In the genomic region with DNA sequence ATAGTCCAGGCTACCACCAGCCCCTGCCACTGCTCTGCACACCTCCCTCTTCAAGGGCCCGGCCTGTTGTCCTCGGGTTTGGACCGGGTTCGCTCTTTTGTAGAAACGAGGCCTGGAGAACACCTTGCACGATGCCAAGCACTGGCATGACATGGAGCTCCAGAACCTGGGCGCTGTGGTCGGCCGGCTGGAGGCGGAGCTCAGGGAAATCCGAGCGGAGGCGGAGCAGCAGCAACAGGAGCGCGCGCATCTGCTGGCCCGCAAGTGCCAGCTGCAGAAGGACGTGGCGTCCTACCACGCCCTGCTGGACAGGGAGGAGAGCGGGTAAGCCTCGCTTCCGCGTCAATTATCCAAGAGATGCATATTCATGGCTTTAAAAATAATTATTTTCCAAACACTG, we compare ENCODE assay signal across 14 cellular contexts.
DNase-seq lines count a peak whose midpoint lies in the region; ATAC-seq, FAIRE-seq and TF ChIP-seq lines count a peak whose summit lies in the region.
"Had no signal": no experiment of that assay in that cellular context is flagged by ENCODE, and none has a peak within 500 bp of the region (broad histone marks: within the 10 kb centered on the region; RNA-seq: fewer than 3 reads in every experiment).

No MANE protein-coding gene starts in this region.

- H3K27ac ChIP-seq in DOHH2 (ENCODE audit: low read depth, low read length), result peak overlapping the region; percentile 97
- H3K27ac ChIP-seq in colonic mucosa, result no peak overlapping the region
- H3K27ac ChIP-seq: hepatocyte, skin epidermis, vagina had no signal

- H3K36me3 ChIP-seq in DOHH2 (ENCODE audit: control insufficient read depth, low read length), result peaks cover 45% of the 10 kb centered on the region
- H3K36me3 ChIP-seq in colonic mucosa, result no peaks in the 10 kb centered on the region
- no peaks in the 10 kb centered on the region for H3K36me3 ChIP-seq in mucosa of descending colon (ENCODE audit: low read depth)
- H3K36me3 ChIP-seq: vagina had no signal

- intact Hi-C loops in colonic mucosa (cut with DNase I), result no loop called here
- intact Hi-C loops in mucosa of descending colon (cut with DNase I, micrococcal nuclease), result no loop called here

- ATAC-seq in mucosa of descending colon (peak; percentile 77), HG03565 (IDR thresholded peaks at IDR 0.05; ENCODE audit: unreplicated experiment) (no peak)
- ATAC-seq: activated CD8-positive, alpha-beta memory T cell treated with anti-CD3 and anti-CD28 coated beads, Interleukin-2, amount 10 ng/mL, durations not matched to agents 7 days and 5 days had no signal

- no peaks in the 10 kb centered on the region for H3K9me2 ChIP-seq in DOHH2 (replicated peaks; ENCODE audit: control insufficient read depth, low read length)

- no peak for FAIRE-seq in D721Med (lab: Jason Lieb, UNC)

- H3K9ac ChIP-seq in colonic mucosa (ENCODE audit: low read depth in 2 of 2, low read length in 2 of 2), result no peak overlapping the region

- no peaks in the 10 kb centered on the region for H3K27me3 ChIP-seq in DOHH2 (ENCODE audit: control insufficient read depth, low read length)
- H3K27me3 ChIP-seq in colonic mucosa, result no peaks in the 10 kb centered on the region
- H3K27me3 ChIP-seq: hepatocyte, vagina had no signal

- H3K9me3 ChIP-seq in DOHH2 (ENCODE audit: control insufficient read depth, insufficient read depth, low read length), result no peaks in the 10 kb centered on the region
- H3K9me3 ChIP-seq in colonic mucosa, result no peaks in the 10 kb centered on the region
- H3K9me3 ChIP-seq in mucosa of descending colon, result no peaks in the 10 kb centered on the region
- H3K9me3 ChIP-seq: vagina had no signal

- H3K4me3 ChIP-seq in DOHH2 (ENCODE audit: low read length) (peak overlapping the region; percentile 54), colonic mucosa (no peak overlapping the region), mucosa of descending colon (no peak overlapping the region)
- H3K4me3 ChIP-seq: hepatocyte, vagina had no signal

- H3K79me2 ChIP-seq in DOHH2 (ENCODE audit: control insufficient read depth, low read length), result peaks cover 74% of the 10 kb centered on the region
- H3K79me2 ChIP-seq: hepatocyte had no signal

- peak overlapping the region; percentile 95 for H3K4me2 ChIP-seq in DOHH2 (ENCODE audit: low read length)
- H3K4me2 ChIP-seq: hepatocyte had no signal

- DNase-seq in NCI-H2029 (lab: John Stamatoyannopoulos, UW), result peak; percentile 79
- peak; percentile 56 for DNase-seq in colonic mucosa
- peak in 2 of 3 donors; percentile 80 to 82 for DNase-seq in mucosa of descending colon
- DNase-seq in cerebellum (ENCODE audit: low spot score), result no peak
- no peak for DNase-seq in D721Med (ENCODE audit: insufficient read length, low spot score)
- DNase-seq in 8988T, result no peak
- DNase-seq: activated CD8-positive, alpha-beta memory T cell treated with anti-CD3 and anti-CD28 coated beads, Interleukin-2, amount 10 ng/mL, durations not matched to agents 7 days and 5 days; activated naive CD8-positive, alpha-beta T cell treated with anti-CD3 and anti-CD28 coated beads for 36 hours; NCI-H1105 treated with DMSO at 0.1 percent for 48 hours had no signal

- no peaks in the 10 kb centered on the region for H4K20me1 ChIP-seq in DOHH2 (ENCODE audit: control insufficient read depth, insufficient read depth, low read depth, low read length)

- TF ChIP-seq CTCF in DOHH2 (IDR thresholded peaks at IDR 0.05; ENCODE audit: low read depth, low read length, poor library complexity, severe bottlenecking) (no peak), colonic mucosa (IDR thresholded peaks at IDR 0.05) (no peak), mucosa of descending colon (IDR thresholded peaks at IDR 0.05) (no peak), D721Med (IDR thresholded peaks at IDR 0.05; ENCODE audit: insufficient read depth, missing control alignments) (no peak)

- peaks cover 100% of the 10 kb centered on the region for H3K4me1 ChIP-seq in DOHH2 (ENCODE audit: control insufficient read depth, low read length)
- H3K4me1 ChIP-seq in colonic mucosa, result no peaks in the 10 kb centered on the region
- peaks cover 13% of the 10 kb centered on the region for H3K4me1 ChIP-seq in mucosa of descending colon (ENCODE audit: low read depth)

- peaks cover 59% of the 10 kb centered on the region for H3F3A ChIP-seq in DOHH2 (ENCODE audit: control insufficient read depth, insufficient read depth)

Comparison
In these comparisons a context has a peak if more than half of its experiments do, and no peak if none do; other contexts are left out.
1. DNase-seq: peak in NCI-H2029 (single experiment), colonic mucosa (single experiment) and mucosa of descending colon (2 of 3); none in cerebellum (single experiment), D721Med (single experiment) and 8988T (single experiment).